In the genomic region with DNA sequence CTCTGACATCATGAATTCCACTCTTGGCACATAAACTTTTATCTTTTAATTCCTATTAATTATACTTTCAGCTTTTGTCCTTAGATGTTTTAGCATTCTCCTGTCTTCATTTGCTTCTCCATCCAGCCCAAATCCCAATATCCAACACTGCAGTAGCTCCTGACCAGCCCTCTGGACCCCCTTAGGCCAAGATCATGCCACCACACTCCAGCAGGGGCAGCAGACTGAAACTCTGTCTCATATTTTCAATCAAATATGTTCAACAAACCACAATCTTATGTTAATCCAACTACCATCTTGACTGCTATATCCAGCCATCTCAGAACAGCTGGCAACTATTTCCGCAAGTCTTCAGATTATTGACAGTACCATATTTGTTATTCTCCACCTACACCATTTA, we compare ENCODE assay signal across 21 cellular contexts.
DNase-seq lines count a peak whose midpoint lies in the region; TF ChIP-seq lines count a peak whose summit lies in the region.
"Had no signal": no experiment of that assay in that cellular context is flagged by ENCODE, and none has a peak within 500 bp of the region (broad histone marks: within the 10 kb centered on the region; RNA-seq: fewer than 3 reads in every experiment).

No MANE protein-coding gene starts in this region.

- no peak overlapping the region for H3K4me2 ChIP-seq in H9 (ENCODE audit: insufficient read depth, insufficient read length, low read length)
- H3K4me2 ChIP-seq: KMS-11 had no signal

- H3K4me3 Mint-ChIP-seq in H9 (no peak overlapping the region), glutamatergic neuron (ENCODE audit: unreplicated experiment) (no peak overlapping the region)
- H3K4me3 Mint-ChIP-seq: B cell; CD4-positive, alpha-beta memory T cell; HFFc6 had no signal

- H3K18ac ChIP-seq in H9 (ENCODE audit: insufficient read length, low read depth, low read length), result no peak overlapping the region

- TF ChIP-seq CTCF in AG04450 (IDR thresholded peaks at IDR 0.05; ENCODE audit: low read depth, low read length), result peak; percentile 17; the same call in 1 of the 2 replicates
- TF ChIP-seq CTCF in H9 (conservative IDR thresholded peaks at IDR 0.05), result peak; percentile 48
- peak; percentile 36 for TF ChIP-seq CTCF in glutamatergic neuron (IDR thresholded peaks at IDR 0.05; ENCODE audit: partially characterized antibody, unreplicated experiment)
- no peak for TF ChIP-seq CTCF in colonic mucosa (IDR thresholded peaks at IDR 0.05)

- CTCF ChIA-PET in AG04450 (lab: Charles Lee), result no interaction called here

- H3K27me3 Mint-ChIP-seq in H9 (ENCODE audit: low read depth) (no peaks in the 10 kb centered on the region), glutamatergic neuron (ENCODE audit: unreplicated experiment) (peaks cover 2% of the 10 kb centered on the region)
- H3K27me3 Mint-ChIP-seq: B cell; CD4-positive, alpha-beta memory T cell had no signal

- no peaks in the 10 kb centered on the region for H3K36me3 Mint-ChIP-seq in H9 (ENCODE audit: insufficient read depth in 1 of 3, low read depth in 3 of 3)
- no peaks in the 10 kb centered on the region for H3K36me3 Mint-ChIP-seq in glutamatergic neuron (ENCODE audit: unreplicated experiment)
- H3K36me3 Mint-ChIP-seq: CD4-positive, alpha-beta memory T cell had no signal

- no peak overlapping the region for H3K23ac ChIP-seq in H9 (ENCODE audit: insufficient read length, low read depth, low read length)

- no peak overlapping the region for H3K9ac ChIP-seq in H9 (ENCODE audit: extremely low read depth, insufficient read length, low read length)
- H3K9ac ChIP-seq in colonic mucosa (ENCODE audit: low read depth in 2 of 2, low read length in 2 of 2), result no peak overlapping the region
- H3K9ac ChIP-seq: GM23248, KMS-11 had no signal

- H3K4me3 ChIP-seq in AG04450 (ENCODE audit: low read depth, low read length) (no peak overlapping the region), colonic mucosa (no peak overlapping the region)
- H3K4me3 ChIP-seq: GM12878, GM23248, MG63, SK-N-MC had no signal

- in situ Hi-C loops in SK-MEL-5 (cut with HindIII; ENCODE audit: low pct_unique_long_range_greater_than_20kb, low sequenced_read_pairs), result no loop called here

- H2BK15ac ChIP-seq in H9 (ENCODE audit: low read depth, low read length), result no peak overlapping the region

- H3K4me1 Mint-ChIP-seq in H9 (peaks cover 8 to 15% of the 10 kb centered on the region in 2 experiments), glutamatergic neuron (ENCODE audit: low read depth, unreplicated experiment) (no peaks in the 10 kb centered on the region)
- H3K4me1 Mint-ChIP-seq: B cell; CD4-positive, alpha-beta memory T cell had no signal

- H4K20me1 ChIP-seq in H9 (ENCODE audit: control insufficient read depth, insufficient read depth, insufficient read length), result no peaks in the 10 kb centered on the region

- no peak overlapping the region for H3T11ph ChIP-seq in H9 (ENCODE audit: low read length)

- H3K9me3 ChIP-seq in AG04450 (ENCODE audit: control insufficient read depth, insufficient read depth, low read length) (no peaks in the 10 kb centered on the region), H9 (ENCODE audit: control insufficient read depth, low read depth, low read length) (no peaks in the 10 kb centered on the region), colonic mucosa (no peaks in the 10 kb centered on the region)
- H3K9me3 ChIP-seq: MG63 had no signal

- POLR2A ChIA-PET in AG04450 (lab: Yijun Ruan, JAX), result no interaction called here

- no peaks in the 10 kb centered on the region; a peak in 1 of 5 replicates for H3K9me3 Mint-ChIP-seq in H9
- H3K9me3 Mint-ChIP-seq in glutamatergic neuron (ENCODE audit: unreplicated experiment), result peaks cover 2% of the 10 kb centered on the region

- intact Hi-C loops in colonic mucosa (cut with DNase I), result no loop called here

- no peak overlapping the region for H2AK5ac ChIP-seq in H9 (ENCODE audit: insufficient read length, low read length)

- no peak overlapping the region for H4K8ac ChIP-seq in H9 (replicated peaks; ENCODE audit: insufficient read length, low read depth, low read length)

- no peak overlapping the region for H2BK120ac ChIP-seq in H9 (ENCODE audit: low read depth, low read length, poor library complexity, severe bottlenecking)

- no peak overlapping the region for H2BK12ac ChIP-seq in H9 (ENCODE audit: insufficient read length, low read depth, low read length)

- DNase-seq in AG04450 (ENCODE audit: low read depth, low spot score) (no peak), H9 (no peak), SK-MEL-5 (ENCODE audit: low read depth, low spot score) (peak; percentile 5), glutamatergic neuron (no peak), DMS79 treated with DMSO at 0.1 percent for 48 hours (lab: John Stamatoyannopoulos, UW) (no peak), colonic mucosa (no peak), NCI-H446 treated with DMSO at 0.1 percent for 48 hours (lab: John Stamatoyannopoulos, UW) (no peak), NCI-H1105 (lab: John Stamatoyannopoulos, UW) (no peak)
- DNase-seq: Calu3; CD4-positive, alpha-beta memory T cell; DND-41; GM23248; HFFc6; MG63; NCI-H1092; NCI-H187; T-helper 1 cell had no signal

- H3K4me1 ChIP-seq in H9 (ENCODE audit: insufficient read depth, low read length) (no peaks in the 10 kb centered on the region), colonic mucosa (no peaks in the 10 kb centered on the region)

- H2BK5ac ChIP-seq in H9 (ENCODE audit: insufficient read length, low read length), result no peak overlapping the region

- no peaks in the 10 kb centered on the region for H3K79me1 ChIP-seq in H9 (ENCODE audit: insufficient read depth, low read depth, low read length, poor library complexity, severe bottlenecking)

- H3K4ac ChIP-seq in H9 (ENCODE audit: low read depth, low read length), result no peak overlapping the region

- no peak overlapping the region for H2AFZ ChIP-seq in H9 (ENCODE audit: low read length)
- H2AFZ ChIP-seq: GM23248 had no signal

- H4K5ac ChIP-seq in H9 (ENCODE audit: insufficient read length, low read depth, low read length), result no peak overlapping the region

- no peaks in the 10 kb centered on the region for H3K79me2 ChIP-seq in H9 (ENCODE audit: insufficient read depth, low read length)

- no peak overlapping the region for H3K14ac ChIP-seq in H9 (ENCODE audit: insufficient read depth, low read length)

- WGBS in H9 (ENCODE audit: extremely low coverage, insufficient read length, low lambda C conversion rate), result no CpG with 5 or more reads among the region's 1 CpG

- no peak overlapping the region for H3K27ac Mint-ChIP-seq in H9
- H3K27ac Mint-ChIP-seq in glutamatergic neuron (ENCODE audit: unreplicated experiment), result no peak overlapping the region
- H3K27ac Mint-ChIP-seq: B cell; CD4-positive, alpha-beta memory T cell; HFFc6 had no signal

- H3K36me3 ChIP-seq in colonic mucosa, result no peaks in the 10 kb centered on the region
- H3K36me3 ChIP-seq: MG63 had no signal

- no peak overlapping the region for H2BK20ac ChIP-seq in H9 (ENCODE audit: low read depth, low read length, poor library complexity, severe bottlenecking)

- H3K27me3 ChIP-seq in AG04450 (ENCODE audit: control insufficient read depth, insufficient read depth, low read length) (no peaks in the 10 kb centered on the region), H9 (ENCODE audit: insufficient read depth, low read length) (no peaks in the 10 kb centered on the region), colonic mucosa (no peaks in the 10 kb centered on the region)
- H3K27me3 ChIP-seq: MG63 had no signal

- H3K56ac ChIP-seq in H9 (ENCODE audit: insufficient read length, low read depth, low read length), result no peak overlapping the region

- no peak overlapping the region for H4K91ac ChIP-seq in H9 (ENCODE audit: insufficient read length, low read depth, low read length)

- H3K27ac ChIP-seq in AG04450 (ENCODE audit: low read depth, low read length) (no peak overlapping the region), H9 (ENCODE audit: insufficient read length, low read depth, low read length) (no peak overlapping the region), colonic mucosa (no peak overlapping the region)
- H3K27ac ChIP-seq: GM23248, KMS-11, SK-N-MC had no signal

- no peaks in the 10 kb centered on the region for H3K23me2 ChIP-seq in H9 (ENCODE audit: insufficient read length, low read depth, low read length, poor library complexity, severe bottlenecking)
